ENCODE assay signal across 9 cellular contexts in genomic region chr6:7085911-7086310, GRCh38. TPM values are rescaled to one million over a fixed set of nuclear protein-coding genes. Genes with fewer than 3 reads are reported as not detected.
DNase-seq lines count a peak whose midpoint lies in the region; ATAC-seq and TF ChIP-seq lines count a peak whose summit lies in the region.
"Had no signal": no experiment of that assay in that cellular context is flagged by ENCODE, and none has a peak within 500 bp of the region (broad histone marks: within the 10 kb centered on the region; RNA-seq: fewer than 3 reads in every experiment).

No MANE protein-coding gene starts in this region.

- no peak overlapping the region for H4K5ac ChIP-seq in mesendoderm (ENCODE audit: low read length)

- no peaks in the 10 kb centered on the region for H3K27me3 ChIP-seq in mesendoderm (ENCODE audit: insufficient read depth, low read length, poor library complexity)

- peak; percentile 33 for DNase-seq in AG08395 (ENCODE audit: low spot score)
- DNase-seq in activated naive CD8-positive, alpha-beta T cell treated with anti-CD3 and anti-CD28 coated beads, Interleukin-2, amount 50 U/mL, for 24 hours: peak; percentile 30
- peak; percentile 35 for DNase-seq in pons (ENCODE audit: low spot score)
- no peak for DNase-seq in mesendoderm
- no peak for DNase-seq in GM20000 (ENCODE audit: low spot score)
- no peak for DNase-seq in dermis blood vessel endothelial cell

- H3K23ac ChIP-seq in mesendoderm (ENCODE audit: low read length): no peak overlapping the region

- no peak overlapping the region for H3K27ac ChIP-seq in mesendoderm (ENCODE audit: low read depth, low read length)

- peak; percentile 35 for ATAC-seq in GM18517 (IDR thresholded peaks at IDR 0.05; ENCODE audit: unreplicated experiment)
- peak; percentile 49 for ATAC-seq in HG03432 (IDR thresholded peaks at IDR 0.05; ENCODE audit: unreplicated experiment)
- ATAC-seq in activated naive CD8-positive, alpha-beta T cell treated with anti-CD3 and anti-CD28 coated beads, Interleukin-2, amount 50 U/mL, for 24 hours: no peak

- H2BK15ac ChIP-seq in mesendoderm (replicated peaks; ENCODE audit: low read depth): no peak overlapping the region

- H2AK5ac ChIP-seq in mesendoderm (ENCODE audit: low read length): no peak overlapping the region

- TF ChIP-seq CTCF in GM20000 (IDR thresholded peaks at IDR 0.05; ENCODE audit: extremely low read depth, missing control alignments): no peak

- no peak overlapping the region for H2BK120ac ChIP-seq in mesendoderm (ENCODE audit: low read depth, low read length)

- H3K9ac ChIP-seq in mesendoderm (ENCODE audit: low read length): no peak overlapping the region

- no peaks in the 10 kb centered on the region for H3K79me1 ChIP-seq in mesendoderm (ENCODE audit: low read length)

- no peak overlapping the region for H4K8ac ChIP-seq in mesendoderm (ENCODE audit: low read depth, low read length)

- H3K9me3 Mint-ChIP-seq in activated naive CD8-positive, alpha-beta T cell treated with anti-CD3 and anti-CD28 coated beads, Interleukin-2, amount 50 U/mL, for 24 hours: no peaks in the 10 kb centered on the region

- H3K79me2 ChIP-seq in mesendoderm (ENCODE audit: control insufficient read depth, insufficient read depth, low read length): no peaks in the 10 kb centered on the region

- H3K56ac ChIP-seq in mesendoderm (ENCODE audit: low read length): no peak overlapping the region

- H3K36me3 Mint-ChIP-seq in activated naive CD8-positive, alpha-beta T cell treated with anti-CD3 and anti-CD28 coated beads, Interleukin-2, amount 50 U/mL, for 24 hours (ENCODE audit: low read depth): no peaks in the 10 kb centered on the region

- no peak overlapping the region for H3K4me3 ChIP-seq in mesendoderm (ENCODE audit: low read length)
- H3K4me3 ChIP-seq: mucosa of descending colon had no signal

- no peak overlapping the region for H3K4ac ChIP-seq in mesendoderm (ENCODE audit: low read depth, low read length)

- no peak overlapping the region for H3K18ac ChIP-seq in mesendoderm (ENCODE audit: low read length)

- H3K4me2 ChIP-seq in mesendoderm (ENCODE audit: low read length): no peak overlapping the region

- H3K27me3 Mint-ChIP-seq in activated naive CD8-positive, alpha-beta T cell treated with anti-CD3 and anti-CD28 coated beads, Interleukin-2, amount 50 U/mL, for 24 hours: peaks cover 3% of the 10 kb centered on the region

- WGBS in mesendoderm (ENCODE audit: extremely low coverage, insufficient coverage, low lambda C conversion rate): no CpG with 5 or more reads among the region's 1 CpG

- H3K27ac Mint-ChIP-seq in activated naive CD8-positive, alpha-beta T cell treated with anti-CD3 and anti-CD28 coated beads, Interleukin-2, amount 50 U/mL, for 24 hours: no peak overlapping the region

- H3K4me1 ChIP-seq in mesendoderm (ENCODE audit: control insufficient read depth, low read depth, low read length): peaks cover 9% of the 10 kb centered on the region

- H3K4me3 Mint-ChIP-seq in activated naive CD8-positive, alpha-beta T cell treated with anti-CD3 and anti-CD28 coated beads, Interleukin-2, amount 50 U/mL, for 24 hours: no peak overlapping the region

- no peaks in the 10 kb centered on the region for H3K36me3 ChIP-seq in mesendoderm (ENCODE audit: control insufficient read depth, insufficient read depth, low read length)

- no peak overlapping the region for H2BK5ac ChIP-seq in mesendoderm (ENCODE audit: low read length)

- H3K4me1 Mint-ChIP-seq in activated naive CD8-positive, alpha-beta T cell treated with anti-CD3 and anti-CD28 coated beads, Interleukin-2, amount 50 U/mL, for 24 hours: peaks cover 35% of the 10 kb centered on the region

RNA-seq across cellular contexts. Expression of gene RREB1, which starts 21.9 kb away (rescaled TPM):
- 12.6 TPM for polyA plus RNA-seq in mesendoderm (2013, experiment 1 of 2)
- 12.0 TPM for polyA plus RNA-seq in mesendoderm (2013, experiment 2 of 2)
- 20.6 and 28.9 TPM in 2 replicates for total RNA-seq in dermis blood vessel endothelial cell

Comparison
In these comparisons a context has a peak if more than half of its experiments do, and no peak if none do; other contexts are left out.
1. DNase-seq: peak in AG08395 (single experiment), activated naive CD8-positive, alpha-beta T cell treated with anti-CD3 and anti-CD28 coated beads, Interleukin-2, amount 50 U/mL, for 24 hours (single experiment) and pons (single experiment); none in mesendoderm (single experiment), GM20000 (single experiment) and dermis blood vessel endothelial cell (single experiment).